In genomic region chr20:45972500-45973183, GRCh38 we compare ENCODE assay signal across 9 cellular contexts. TPM values are rescaled to one million over a fixed set of nuclear protein-coding genes. Genes with fewer than 3 reads are reported as not detected.
A peak's percentile ranks its signal among the peaks of the same experiment; 100 is the strongest.
DNase-seq lines count a peak whose midpoint lies in the region; ATAC-seq and TF ChIP-seq lines count a peak whose summit lies in the region.
"Had no signal": no experiment of that assay in that cellular context is flagged by ENCODE, and none has a peak within 500 bp of the region (broad histone marks: within the 10 kb centered on the region; RNA-seq: fewer than 3 reads in every experiment).

No MANE protein-coding gene starts in this region.

- peak overlapping the region; percentile 79 for H2AFZ ChIP-seq in OCI-LY7 (ENCODE audit: low read length)

- H3K4me1 ChIP-seq in OCI-LY7 (ENCODE audit: insufficient read depth, low read length, poor library complexity, severe bottlenecking), result peaks cover 25% of the 10 kb centered on the region

- H3K27ac ChIP-seq in OCI-LY7 (ENCODE audit: low read depth, low read length, poor library complexity, severe bottlenecking) (peak overlapping the region; percentile 94), coronary artery (peak overlapping the region; percentile 97 to 99)

- no peak for ATAC-seq in naive B cell (ENCODE audit: low read depth in 2 of 2)
- no peak for ATAC-seq in HG03565 (IDR thresholded peaks at IDR 0.05; ENCODE audit: unreplicated experiment)

- no peaks in the 10 kb centered on the region for H4K20me1 ChIP-seq in OCI-LY7 (ENCODE audit: insufficient read depth, low read length)

- BruUV-seq in OCI-LY7 (replicated peaks; lab: Mats Ljungman, UMichigan), result TSS peak; percentile 87

- H3K4me3 ChIP-seq in OCI-LY7 (ENCODE audit: low read depth, low read length, poor library complexity, severe bottlenecking) (peak overlapping the region; percentile 94), coronary artery (peak overlapping the region; percentile 92)

- no peaks in the 10 kb centered on the region for H3K9me2 ChIP-seq in OCI-LY7 (ENCODE audit: insufficient read depth, low read length)

- no peaks in the 10 kb centered on the region for H3K9me3 ChIP-seq in OCI-LY7 (ENCODE audit: low read length)

- intact Hi-C loops in OCI-LY7 (cut with micrococcal nuclease; ENCODE audit: unreplicated experiment), result loop anchor here (1.0 to 5.0 kb wide), 7 partner anchors 50 to 715 kb away; partner anchors contain the start of genes ELMO2, NCOA5, PIGT and TP53RK

- no peaks in the 10 kb centered on the region for H3K9me3 Mint-ChIP-seq in activated naive CD4-positive, alpha-beta T cell treated with anti-CD3 and anti-CD28 coated beads, Interleukin-2, amount 50 U/mL, for 24 hours
- H3K9me3 Mint-ChIP-seq in naive B cell, result peaks cover 0 to 4% (median 0%) of the 10 kb centered on the region in 7 donors

- H3K4me1 Mint-ChIP-seq in activated naive CD4-positive, alpha-beta T cell treated with anti-CD3 and anti-CD28 coated beads, Interleukin-2, amount 50 U/mL, for 24 hours, result peaks cover 23% of the 10 kb centered on the region
- H3K4me1 Mint-ChIP-seq in naive B cell, result peaks cover 23 to 31% (median 30%) of the 10 kb centered on the region in 3 donors

- H3K27ac Mint-ChIP-seq in activated naive CD4-positive, alpha-beta T cell treated with anti-CD3 and anti-CD28 coated beads, Interleukin-2, amount 50 U/mL, for 24 hours, result peak overlapping the region; percentile 99
- H3K27ac Mint-ChIP-seq in naive B cell, result peak overlapping the region; percentile 100

- H3K79me2 ChIP-seq in OCI-LY7 (ENCODE audit: insufficient read depth, low read depth, low read length), result peaks cover 23% of the 10 kb centered on the region

- no peak for TF ChIP-seq CTCF in OCI-LY7 (conservative IDR thresholded peaks at IDR 0.05; ENCODE audit: low read length)
- no peak for TF ChIP-seq CTCF in coronary artery (IDR thresholded peaks at IDR 0.05)

- H3K4me3 Mint-ChIP-seq in activated naive CD4-positive, alpha-beta T cell treated with anti-CD3 and anti-CD28 coated beads, Interleukin-2, amount 50 U/mL, for 24 hours, result peak overlapping the region; percentile 94
- H3K4me3 Mint-ChIP-seq in naive B cell, result peak overlapping the region; percentile 89 to 99 (median 95)

- no peak for DNase-seq in activated naive CD4-positive, alpha-beta T cell treated with anti-CD3 and anti-CD28 coated beads, Interleukin-2, amount 50 U/mL, for 16 hours
- DNase-seq in OCI-LY7 (ENCODE audit: low spot score), result no peak
- DNase-seq in coronary artery (ENCODE audit: low spot score), result no peak
- DNase-seq in naive B cell, result no peak
- no peak for DNase-seq in SHP77 treated with DMSO at 0.1 percent for 48 hours (lab: John Stamatoyannopoulos, UW)
- no peak for DNase-seq in OCI-M2 (lab: John Stamatoyannopoulos, UW; ENCODE audit: unreplicated experiment)

- H3K36me3 Mint-ChIP-seq in activated naive CD4-positive, alpha-beta T cell treated with anti-CD3 and anti-CD28 coated beads, Interleukin-2, amount 50 U/mL, for 24 hours, result peaks cover 3% of the 10 kb centered on the region
- peaks cover 0 to 7% of the 10 kb centered on the region in 2 donors for H3K36me3 Mint-ChIP-seq in naive B cell

- peaks cover 20% of the 10 kb centered on the region for H3K36me3 ChIP-seq in OCI-LY7 (ENCODE audit: insufficient read depth, low read length)

- no peaks in the 10 kb centered on the region for H3K27me3 Mint-ChIP-seq in activated naive CD4-positive, alpha-beta T cell treated with anti-CD3 and anti-CD28 coated beads, Interleukin-2, amount 50 U/mL, for 24 hours
- peaks cover 0 to 12% (median 3%) of the 10 kb centered on the region in 3 donors for H3K27me3 Mint-ChIP-seq in naive B cell

- peak overlapping the region; percentile 93 for H3K4me2 ChIP-seq in OCI-LY7 (ENCODE audit: low read length)

- CTCF ChIA-PET in OCI-LY7 (lab: Charles Lee; ENCODE audit: unreplicated experiment), result interaction anchor here (0.6 kb wide), 1 partner anchor 1033 kb away, joined by 3 read pairs; no protein-coding TSS in a partner anchor

- POLR2A ChIA-PET in OCI-LY7 (lab: Charles Lee), result interaction anchor here (0.5 to 1.2 kb wide), 7 partner anchors 9 to 1159 kb away, joined by 3 to 4 read pairs (median 3); partner anchors contain the start of genes DNTTIP1 and WFDC3

RNA-seq across cellular contexts. Expression of gene ZNF335, which starts 0.6 kb away (rescaled TPM):
- 15.0 and 21.0 TPM in 2 replicates for total RNA-seq in OCI-LY7 (2014; rRNA removed; shearing (Covaris generic))
- 28.4 and 30.5 TPM in 2 replicates for total RNA-seq in OCI-LY7 (2022)
- polyA plus RNA-seq in naive B cell (ENCODE audit: low read depth in 6 of 6), result 10 to 100 TPM; 10.4 to 24.3 (median 15.5) TPM

RNA-seq across cellular contexts. Expression of gene MMP9, which starts 36.1 kb away (rescaled TPM):
- not detected in 2 replicates for total RNA-seq in OCI-LY7 (2014; rRNA removed; shearing (Covaris generic))
- not detected in 2 replicates for total RNA-seq in OCI-LY7 (2022)
- polyA plus RNA-seq in naive B cell (ENCODE audit: low read depth in 6 of 6), result under 1 TPM in 2 of 6 donors, not detected in 4; 0.19 to 0.25 TPM
- total RNA-seq: pulmonary artery endothelial cell had no signal

RNA-seq across cellular contexts. Expression of gene PCIF1, which starts 38.2 kb away (rescaled TPM):
- 16.7 and 21.2 TPM in 2 replicates for total RNA-seq in OCI-LY7 (2014; rRNA removed; shearing (Covaris generic))
- 40.6 and 50.3 TPM in 2 replicates for total RNA-seq in OCI-LY7 (2022)
- polyA plus RNA-seq in naive B cell (ENCODE audit: low read depth in 6 of 6), result 100 to 1,000 TPM in 1 of 6 donors, 10 to 100 TPM in 5; 76.3 to 123 (median 91.4) TPM

RNA-seq across cellular contexts. Expression of gene SLC12A5, which starts 56.4 kb away (rescaled TPM):
- total RNA-seq in OCI-LY7 (2014; rRNA removed; shearing (Covaris generic)), result 0.18 and 3.8 TPM in 2 replicates
- total RNA-seq in OCI-LY7 (2022), result 10.3 and 11.0 TPM in 2 replicates
- polyA plus RNA-seq in naive B cell (ENCODE audit: low read depth in 6 of 6), result not detected
